Comparison of ENCODE assay signal across 9 cellular contexts in genomic region chr1:202213361-202214088, GRCh38. TPM values are rescaled to one million over a fixed set of nuclear protein-coding genes. Genes with fewer than 3 reads are reported as not detected.
DNase-seq lines count a peak whose midpoint lies in the region; ATAC-seq and TF ChIP-seq lines count a peak whose summit lies in the region.
"Had no signal": no experiment of that assay in that cellular context is flagged by ENCODE, and none has a peak within 500 bp of the region (broad histone marks: within the 10 kb centered on the region; RNA-seq: fewer than 3 reads in every experiment).

No MANE protein-coding gene starts in this region.

- in situ Hi-C loops in astrocyte of the cerebellum (cut with HindIII; ENCODE audit: low sequenced_read_pairs): loop anchor here (25.0 kb wide), 1 partner anchor 499 kb away; the partner anchor contains the start of gene SYT2

- no peak for TF ChIP-seq CTCF in CD8-positive, alpha-beta T cell (IDR thresholded peaks at IDR 0.05)
- TF ChIP-seq CTCF in astrocyte of the cerebellum (IDR thresholded peaks at IDR 0.05; ENCODE audit: low read depth, low read length, missing control alignments): peak; percentile 50

- H3K9me3 ChIP-seq in CD8-positive, alpha-beta T cell (ENCODE audit: low read length): no peaks in the 10 kb centered on the region
- H3K9me3 ChIP-seq in mesodermal cell (ENCODE audit: control insufficient read depth, low read length): no peaks in the 10 kb centered on the region

- DNase-seq in CD8-positive, alpha-beta T cell: no peak
- DNase-seq in astrocyte of the cerebellum (ENCODE audit: low read depth): no peak
- no peak for DNase-seq in NCI-H2196 (lab: John Stamatoyannopoulos, UW; ENCODE audit: unreplicated experiment)
- no peak for DNase-seq in HK-2 (ENCODE audit: unreplicated experiment)
- no peak for DNase-seq in stimulated activated naive CD4-positive, alpha-beta T cell (lab: John Stamatoyannopoulos, UW)

- no peak overlapping the region for H3K27ac ChIP-seq in CD8-positive, alpha-beta T cell (ENCODE audit: low read depth, low read length)
- H3K27ac ChIP-seq in mesodermal cell (ENCODE audit: low read depth, low read length, severe bottlenecking): no peak overlapping the region

- TF ChIP-seq EP300 in Ishikawa (IDR thresholded peaks at IDR 0.05; ENCODE audit: borderline replicate concordance): no peak

- peaks cover 7% of the 10 kb centered on the region for H3K27me3 ChIP-seq in CD8-positive, alpha-beta T cell (ENCODE audit: insufficient read depth, low read length)

- H3K27me3 Mint-ChIP-seq in CD8-positive, alpha-beta T cell (ENCODE audit: low read depth): peaks cover 46% of the 10 kb centered on the region

- intact Hi-C loops in CD8-positive, alpha-beta T cell (cut with DNase I, micrococcal nuclease): no loop called here

- no peak for ATAC-seq in CD8-positive, alpha-beta T cell
- ATAC-seq in HG02759 (IDR thresholded peaks at IDR 0.05; ENCODE audit: unreplicated experiment): no peak

- H3K36me3 ChIP-seq in CD8-positive, alpha-beta T cell (ENCODE audit: insufficient read depth, low read length): no peaks in the 10 kb centered on the region
- no peaks in the 10 kb centered on the region for H3K36me3 ChIP-seq in mesodermal cell (ENCODE audit: control insufficient read depth, insufficient read depth, low read length)

- CTCF ChIA-PET in CD8-positive, alpha-beta T cell (lab: Charles Lee): interaction anchor here (1.2 kb wide), 2 partner anchors 12 to 20 kb away, joined by 3 to 4 read pairs; partner anchors contain the start of gene LGR6

- WGBS in mesodermal cell (ENCODE audit: insufficient coverage in 2 of 2), 2 experiments: 9 to 23% methylated on average over 5 to 6 of the region's 8 CpGs

- H3K9me3 Mint-ChIP-seq in CD8-positive, alpha-beta T cell: no peaks in the 10 kb centered on the region

- peaks cover 9% of the 10 kb centered on the region for H3K4me1 Mint-ChIP-seq in CD8-positive, alpha-beta T cell (ENCODE audit: low read depth)

- H3K4me1 ChIP-seq in CD8-positive, alpha-beta T cell (ENCODE audit: insufficient read depth, low read length): no peaks in the 10 kb centered on the region
- H3K4me1 ChIP-seq in mesodermal cell (ENCODE audit: control insufficient read depth, insufficient read depth, low read length, poor library complexity, severe bottlenecking): peaks cover 4% of the 10 kb centered on the region

- POLR2A ChIA-PET in CD8-positive, alpha-beta T cell (lab: Charles Lee): no interaction called here

- no peak overlapping the region for H3K4me3 ChIP-seq in CD8-positive, alpha-beta T cell (ENCODE audit: low read depth, low read length)
- H3K4me3 ChIP-seq in astrocyte of the cerebellum (ENCODE audit: low read depth, low read length) (no peak overlapping the region), mesodermal cell (ENCODE audit: extremely low read depth, insufficient read depth, low read length, poor library complexity, severe bottlenecking) (peak overlapping the region; percentile 25)

- TF ChIP-seq RAD21 in Ishikawa (IDR thresholded peaks at IDR 0.05; ENCODE audit: low read depth): peak; percentile 27; the same call in 1 of the 2 replicates

- no peak overlapping the region for H3K27ac Mint-ChIP-seq in CD8-positive, alpha-beta T cell

- peak overlapping the region; percentile 71 for H3K4me3 Mint-ChIP-seq in CD8-positive, alpha-beta T cell

- no peaks in the 10 kb centered on the region for H3K36me3 Mint-ChIP-seq in CD8-positive, alpha-beta T cell

TF ChIP-seq in Ishikawa, 13 proteins besides CTCF, POLR2A, EP300 and RAD21:
- no peak for TF ChIP-seq TEAD4 (IDR thresholded peaks at IDR 0.05)
- no peak for TF ChIP-seq FOXM1 (IDR thresholded peaks at IDR 0.05; ENCODE audit: borderline replicate concordance, low read depth)
- no peak for TF ChIP-seq TCF12 (IDR thresholded peaks at IDR 0.05; ENCODE audit: low read depth)
- TF ChIP-seq ZBTB7A (IDR thresholded peaks at IDR 0.05; ENCODE audit: low read depth): no peak
- TF ChIP-seq CEBPB (IDR thresholded peaks at IDR 0.05): no peak
- TF ChIP-seq TAF1 (IDR thresholded peaks at IDR 0.05; ENCODE audit: low read depth): no peak
- TF ChIP-seq USF1 (IDR thresholded peaks at IDR 0.05): no peak
- no peak for TF ChIP-seq MAX (IDR thresholded peaks at IDR 0.05)
- no peak for TF ChIP-seq REST (IDR thresholded peaks at IDR 0.05; ENCODE audit: low read depth)
- no peak for TF ChIP-seq CREB1 (IDR thresholded peaks at IDR 0.05; ENCODE audit: low read depth)
- TF ChIP-seq YY1 (IDR thresholded peaks at IDR 0.05; ENCODE audit: low read depth): no peak
- TF ChIP-seq NFIC (IDR thresholded peaks at IDR 0.05): no peak
- no peak for TF ChIP-seq EGR1 (IDR thresholded peaks at IDR 0.05)

RNA-seq across cellular contexts. Expression of gene LGR6, which starts 19.9 kb away (rescaled TPM):
- total RNA-seq in CD8-positive, alpha-beta T cell: 1 to 10 TPM; 1.7 to 1.9 TPM
- polyA plus RNA-seq in mesodermal cell (2013, experiment 1 of 2): 0.26 TPM
- polyA plus RNA-seq in mesodermal cell (2013, experiment 2 of 2): 0.15 TPM

RNA-seq across cellular contexts. Expression of gene PTPN7, which starts 53.1 kb away (rescaled TPM):
- 100 to 1,000 TPM; 106 to 108 TPM for total RNA-seq in CD8-positive, alpha-beta T cell
- polyA plus RNA-seq in mesodermal cell (2013, experiment 1 of 2): 0.74 TPM
- 0.51 TPM for polyA plus RNA-seq in mesodermal cell (2013, experiment 2 of 2)
- total RNA-seq: RPMI7951 had no signal
